ENCODE assay signal across 30 cellular contexts in genomic region chr1:1161078-1161682, GRCh38. TPM values are rescaled to one million over a fixed set of nuclear protein-coding genes. Genes with fewer than 3 reads are reported as not detected.
"Had no signal": no experiment of that assay in that cellular context is flagged by ENCODE, and none has a peak within 500 bp of the region (broad histone marks: within the 10 kb centered on the region; RNA-seq: fewer than 3 reads in every experiment).

No MANE protein-coding gene starts in this region.

- H3K4me1 Mint-ChIP-seq: activated CD4-positive, alpha-beta T cell treated with anti-CD3 and anti-CD28 coated beads, Interleukin-2, amount 10 ng/mL, durations not matched to agents 24 days and 14 days had no signal

- H3K9me3 ChIP-seq: breast epithelium, MG63 had no signal

- H3K9me3 Mint-ChIP-seq: activated B cell treated with CpG ODN at 0.5 μM for 24 hours; activated CD4-positive, alpha-beta T cell treated with anti-CD3 and anti-CD28 coated beads, Interleukin-2, amount 10 ng/mL, durations not matched to agents 24 days and 14 days; activated naive CD8-positive, alpha-beta T cell treated with anti-CD3 and anti-CD28 coated beads for 36 hours; activated T-cell treated with anti-CD3 and anti-CD28 coated beads, Interleukin-2, amount 50 U/mL, for 4 hours; T-cell had no signal

- H3K36me3 Mint-ChIP-seq: activated naive CD8-positive, alpha-beta T cell treated with anti-CD3 and anti-CD28 coated beads for 36 hours; T-cell had no signal

- H3K27ac Mint-ChIP-seq: activated B cell treated with CpG ODN at 0.5 μM for 24 hours; activated CD4-positive, alpha-beta T cell treated with anti-CD3 and anti-CD28 coated beads, Interleukin-2, amount 10 ng/mL, durations not matched to agents 24 days and 14 days; activated naive CD8-positive, alpha-beta T cell treated with anti-CD3 and anti-CD28 coated beads for 36 hours; T-cell had no signal

- DNase-seq: activated B cell treated with CpG ODN at 0.5 μM for 24 hours; activated CD4-positive, alpha-beta T cell treated with anti-CD3 and anti-CD28 coated beads for 1 hour; activated CD4-positive, alpha-beta T cell treated with anti-CD3 and anti-CD28 coated beads, Interleukin-2, amount 10 ng/mL, durations not matched to agents 24 days and 14 days; activated CD4-positive, alpha-beta T cell treated with anti-CD3 and anti-CD28 coated beads, Interleukin-2, amount 50 U/mL, for 48 hours; activated CD8-positive, alpha-beta memory T cell treated with anti-CD3 and anti-CD28 coated beads for 24 hours; activated effector memory CD4-positive, alpha-beta T cell treated with anti-CD3 and anti-CD28 coated beads, Interleukin-2, amount 50 U/mL, for 16 hours; activated naive CD4-positive, alpha-beta T cell treated with Interleukin-2 at 50 U/mL for 16 hours; activated naive CD8-positive, alpha-beta T cell treated with anti-CD3 and anti-CD28 coated beads for 36 hours; activated T-cell treated with anti-CD3 and anti-CD28 coated beads, Interleukin-2, amount 50 U/mL, for 4 hours; caudate nucleus; MG63; MV-4-11; NCI-H1092 treated with DMSO at 0.1 percent for 48 hours; NCI-H1417 treated with DMSO at 0.1 percent for 48 hours; NCI-H1694 treated with DMSO at 0.1 percent for 48 hours; NCI-H2029 treated with DMSO at 0.1 percent for 48 hours; NCI-H345; NCI-H510A; NK-92 treated with Interleukin-12 subunit alpha and Interleukin-12 subunit beta, amount 100 ng/mL, for 24 hours; OCI-M1; RPMI8226; T-cell; T-helper 2 cell; T1000 had no signal

- H3K36me3 ChIP-seq: breast epithelium, MG63 had no signal

- ATAC-seq: activated T-cell treated with anti-CD3 and anti-CD28 coated beads, Interleukin-2, amount 50 U/mL, for 4 hours; Panc1; Right ventricle myocardium inferior; T-cell had no signal

- H3K4me3 Mint-ChIP-seq: activated B cell treated with CpG ODN at 0.5 μM for 24 hours; activated CD4-positive, alpha-beta T cell treated with anti-CD3 and anti-CD28 coated beads, Interleukin-2, amount 10 ng/mL, durations not matched to agents 24 days and 14 days; activated naive CD8-positive, alpha-beta T cell treated with anti-CD3 and anti-CD28 coated beads for 36 hours; activated T-cell treated with anti-CD3 and anti-CD28 coated beads, Interleukin-2, amount 50 U/mL, for 4 hours; T-cell had no signal

- H3K27me3 Mint-ChIP-seq: activated CD4-positive, alpha-beta T cell treated with anti-CD3 and anti-CD28 coated beads, Interleukin-2, amount 10 ng/mL, durations not matched to agents 24 days and 14 days; activated naive CD8-positive, alpha-beta T cell treated with anti-CD3 and anti-CD28 coated beads for 36 hours had no signal

- H3K27ac ChIP-seq: SK-N-MC had no signal

- H3K27me3 ChIP-seq: MG63 had no signal

- FAIRE-seq: TTC549 had no signal

- H3K4me3 ChIP-seq: breast epithelium, MG63, SK-N-MC had no signal

RNA-seq across cellular contexts. Expression of gene TTLL10, which starts 12.5 kb away (rescaled TPM):
- total RNA-seq: activated CD4-positive, alpha-beta T cell treated with anti-CD3 and anti-CD28 coated beads, Interleukin-2, amount 10 ng/mL, durations not matched to agents 24 days and 14 days; activated naive CD8-positive, alpha-beta T cell treated with anti-CD3 and anti-CD28 coated beads for 36 hours; activated T-cell treated with anti-CD3 and anti-CD28 coated beads, Interleukin-2, amount 50 U/mL, for 4 hours had no signal

RNA-seq across cellular contexts. Expression of gene TNFRSF18, which starts 45.2 kb away (rescaled TPM):
- total RNA-seq: cerebellum, Right ventricle myocardium inferior had no signal

RNA-seq across cellular contexts. Expression of gene TNFRSF4, which starts 52.8 kb away (rescaled TPM):
- total RNA-seq: cerebellum had no signal
